Comparison of ENCODE assay signal across 10 cellular contexts in the genomic region with DNA sequence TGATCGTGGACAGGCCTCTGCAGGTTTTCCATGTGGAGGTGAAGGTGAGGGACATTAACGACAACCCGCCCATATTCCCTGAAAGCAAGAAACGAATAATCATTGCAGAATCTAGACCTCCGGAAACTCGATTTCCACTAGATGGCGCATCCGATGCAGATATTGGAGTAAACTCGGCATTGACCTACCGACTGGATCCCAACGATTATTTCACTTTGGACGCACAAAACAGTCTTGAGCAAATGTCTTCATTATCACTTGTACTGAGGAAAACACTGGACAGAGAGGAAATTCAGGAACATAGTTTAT. TPM values are rescaled to one million over a fixed set of nuclear protein-coding genes. Genes with fewer than 3 reads are reported as not detected.
DNase-seq lines count a peak whose midpoint lies in the region; ATAC-seq, FAIRE-seq and TF ChIP-seq lines count a peak whose summit lies in the region.
"Had no signal": no experiment of that assay in that cellular context is flagged by ENCODE, and none has a peak within 500 bp of the region (broad histone marks: within the 10 kb centered on the region; RNA-seq: fewer than 3 reads in every experiment).

No MANE protein-coding gene starts in this region.

- FAIRE-seq in RCC 7860 (lab: Jason Lieb, UNC): no peak

- H3K4me3 ChIP-seq in coronary artery: peak overlapping the region; percentile 58

- TF ChIP-seq CTCF in coronary artery (IDR thresholded peaks at IDR 0.05) (no peak), natural killer cell (IDR thresholded peaks at IDR 0.05) (no peak)

- ATAC-seq in natural killer cell: no peak

- peaks cover 6% of the 10 kb centered on the region in 2 donors for H3K27me3 Mint-ChIP-seq in natural killer cell (ENCODE audit: low read depth in 2 of 2)

- intact Hi-C loops in natural killer cell (cut with micrococcal nuclease): no loop called here

- no peaks in the 10 kb centered on the region for H3K36me3 Mint-ChIP-seq in natural killer cell

- peak; percentile 89 for DNase-seq in DMS53 (lab: John Stamatoyannopoulos, UW)
- DNase-seq in NAMALWA (ENCODE audit: low spot score): peak; percentile 10
- DNase-seq in coronary artery (ENCODE audit: low spot score): no peak
- peak; percentile 42 for DNase-seq in mucosa of gallbladder (ENCODE audit: low spot score)
- no peak for DNase-seq in NOMO-1 (lab: John Stamatoyannopoulos, UW; ENCODE audit: unreplicated experiment in 2 of 2)
- no peak for DNase-seq in RCC 7860 (ENCODE audit: low spot score)
- no peak for DNase-seq in natural killer cell
- DNase-seq in AG20443 (ENCODE audit: low spot score): no peak
- DNase-seq: adrenal gland, NCI-H2029 treated with DMSO at 0.1 percent for 48 hours had no signal

- no peaks in the 10 kb centered on the region for H3K4me1 Mint-ChIP-seq in natural killer cell

- H3K27ac Mint-ChIP-seq in natural killer cell: no peak overlapping the region

- no peak overlapping the region for H3K4me3 Mint-ChIP-seq in natural killer cell

- no peak overlapping the region for H3K27ac ChIP-seq in coronary artery
- H3K27ac ChIP-seq: adrenal gland had no signal

- H3K9me3 Mint-ChIP-seq in natural killer cell: peaks cover 9 to 19% of the 10 kb centered on the region in 2 donors

RNA-seq across cellular contexts. Expression of a gene that starts 0.6 kb away (rescaled TPM):
- 6.7 TPM for total RNA-seq in mucosa of gallbladder
- not detected for total RNA-seq in natural killer cell

RNA-seq across cellular contexts. Expression of a gene that starts 7.4 kb away (rescaled TPM):
- total RNA-seq in mucosa of gallbladder (10.0 TPM), natural killer cell (not detected)

RNA-seq across cellular contexts. Expression of a gene that starts 13.8 kb away (rescaled TPM):
- total RNA-seq in mucosa of gallbladder: 2.9 TPM
- not detected for total RNA-seq in natural killer cell

RNA-seq across cellular contexts. Expression of a gene that starts 26.8 kb away (rescaled TPM):
- total RNA-seq in mucosa of gallbladder (2.9 TPM), natural killer cell (not detected)

RNA-seq across cellular contexts. Expression of a gene that starts 34.4 kb away (rescaled TPM):
- total RNA-seq in mucosa of gallbladder: 0.29 TPM
- total RNA-seq in natural killer cell: not detected

Comparison
In these comparisons a context has a peak if more than half of its experiments do, and no peak if none do; other contexts are left out.
1. DNase-seq: peak in DMS53 (single experiment), NAMALWA (single experiment) and mucosa of gallbladder (single experiment); none in coronary artery (single experiment), NOMO-1 (0 of 2), RCC 7860 (single experiment), natural killer cell (single experiment) and AG20443 (single experiment).
2. RNA of a gene that starts 7.4 kb away (total RNA-seq): 10.0 TPM in mucosa of gallbladder (single experiment); not detected in natural killer cell; every median in the first group is over 10 times any median in the second.